In the genomic region with DNA sequence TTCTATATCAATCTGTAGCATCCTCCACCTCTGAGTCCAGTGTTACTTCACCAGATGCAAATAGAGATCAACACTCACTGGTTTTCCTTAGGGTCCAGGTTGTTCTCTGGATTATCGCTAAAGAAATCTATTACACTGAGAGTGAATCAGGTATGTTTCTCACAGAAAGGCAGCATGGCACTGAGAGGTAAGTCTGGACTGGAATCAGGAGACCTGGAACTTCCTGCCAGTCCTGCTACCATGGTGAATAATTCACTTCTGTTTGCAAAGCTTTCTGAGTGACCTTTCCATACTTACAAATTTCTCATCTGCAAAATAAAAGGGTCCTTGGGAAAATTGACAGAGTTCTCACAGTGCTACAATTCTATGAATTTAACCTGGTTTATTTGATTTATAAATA, we compare ENCODE assay signal across 34 cellular contexts.
DNase-seq lines count a peak whose midpoint lies in the region; ATAC-seq and TF ChIP-seq lines count a peak whose summit lies in the region.
"Had no signal": no experiment of that assay in that cellular context is flagged by ENCODE, and none has a peak within 500 bp of the region (broad histone marks: within the 10 kb centered on the region; RNA-seq: fewer than 3 reads in every experiment).

No MANE protein-coding gene starts in this region.

- H3K27me3 ChIP-seq in BE2C (no peaks in the 10 kb centered on the region), tibial nerve (no peaks in the 10 kb centered on the region)
- H3K27me3 ChIP-seq: ascending aorta, SJSA1 had no signal

- H3K9me3 ChIP-seq in BE2C (no peaks in the 10 kb centered on the region; the same call in none of the 2 replicates), tibial nerve (peaks cover 0 to 8% (median 0%) of the 10 kb centered on the region in 4 donors)
- H3K9me3 ChIP-seq: A549, ascending aorta had no signal

- TF ChIP-seq POLR2A in tibial nerve (IDR thresholded peaks at IDR 0.05) = no peak

- H3K4me3 ChIP-seq in BE2C (ENCODE audit: low read depth, low read length) (peak overlapping the region; percentile 18), tibial nerve (no peak overlapping the region)
- H3K4me3 ChIP-seq: A549, ascending aorta, coronary artery, K562, SJSA1 had no signal

- DNase-seq in BE2C = peak; percentile 36
- DNase-seq in NCI-H1417 (lab: John Stamatoyannopoulos, UW) = peak in 2 of 3 experiments; percentile 60 to 80
- DNase-seq in NCI-H748 treated with DMSO at 0.1 percent for 48 hours (lab: John Stamatoyannopoulos, UW) = peak; percentile 39
- no peak for DNase-seq in activated CD4-positive, alpha-beta T cell treated with anti-CD3 and anti-CD28 coated beads for 36 hours
- no peak for DNase-seq in tibial nerve (ENCODE audit: low spot score in 2 of 2)
- DNase-seq: activated CD4-positive, alpha-beta T cell treated with anti-CD3 and anti-CD28 coated beads, Interleukin-2, amount 50 U/mL, for 4 hours; activated CD4-positive, CD25-positive, alpha-beta regulatory T cell; activated CD8-positive, alpha-beta memory T cell treated with anti-CD3 and anti-CD28 coated beads, Interleukin-2, amount 10 ng/mL, durations not matched to agents 7 days and 5 days; activated gamma-delta T cell; activated naive CD8-positive, alpha-beta T cell treated with anti-CD3 and anti-CD28 coated beads, Interleukin-2, amount 10 ng/mL, durations not matched to agents 7 days and 5 days; activated T-cell treated with anti-CD3 and anti-CD28 coated beads, Interleukin-2, amount 50 U/mL, for 4 hours; caudate nucleus; CD4-positive, alpha-beta memory T cell; effector CD8-positive, alpha-beta T cell; H9; NCI-H1694; NCI-H526; nephron progenitor cell; retina; small intestine; stimulated activated naive B cell treated with anti-CD40 and anti-IgM and Interleukin-4, amounts not matched to agents 10 μg/mL and 1 μg/mL and 100 μg/mL, for 72 hours; substantia nigra; T-helper 1 cell had no signal

- TF ChIP-seq CTCF in BE2C (IDR thresholded peaks at IDR 0.05; ENCODE audit: low read depth, low read length) (no peak), brain (conservative IDR thresholded peaks at IDR 0.05) (no peak), tibial nerve (IDR thresholded peaks at IDR 0.05) (no peak)

- peaks cover 9 to 36% (median 15%) of the 10 kb centered on the region in 5 experiments for H3K9me3 Mint-ChIP-seq in brain
- H3K9me3 Mint-ChIP-seq in activated CD4-positive, alpha-beta T cell treated with anti-CD3 and anti-CD28 coated beads for 36 hours (ENCODE audit: low read depth) = peaks cover 6% of the 10 kb centered on the region
- H3K9me3 Mint-ChIP-seq: type B pancreatic cell had no signal

- H3K27ac ChIP-seq in tibial nerve = no peak overlapping the region
- H3K27ac ChIP-seq: A549, ascending aorta, coronary artery, SJSA1 had no signal

- intact Hi-C loops in activated CD4-positive, alpha-beta T cell treated with anti-CD3 and anti-CD28 coated beads for 36 hours (cut with DNase I, micrococcal nuclease) = no loop called here

- POLR2A ChIA-PET in activated CD4-positive, alpha-beta T cell treated with anti-CD3 and anti-CD28 coated beads for 36 hours (lab: Charles Lee) = no interaction called here

- 89 to 97% methylated on average over 1 of the region's 1 CpG for WGBS in tibial nerve, 2 donors

- ATAC-seq in HG03139 (IDR thresholded peaks at IDR 0.05; ENCODE audit: unreplicated experiment) (no peak), GM18520 (IDR thresholded peaks at IDR 0.05; ENCODE audit: unreplicated experiment) (no peak)
- no peak for ATAC-seq in activated CD4-positive, alpha-beta T cell treated with anti-CD3 and anti-CD28 coated beads for 36 hours
- ATAC-seq: A549; activated CD8-positive, alpha-beta memory T cell treated with anti-CD3 and anti-CD28 coated beads, Interleukin-2, amount 10 ng/mL, durations not matched to agents 7 days and 5 days; activated T-cell treated with anti-CD3 and anti-CD28 coated beads, Interleukin-2, amount 50 U/mL, for 4 hours; K562; left lobe of liver; stimulated activated naive B cell treated with anti-CD40 and anti-IgM and Interleukin-4, amounts not matched to agents 10 μg/mL and 1 μg/mL and 100 μg/mL, for 72 hours had no signal

- peaks cover 5% of the 10 kb centered on the region for H3K4me1 Mint-ChIP-seq in brain
- H3K4me1 Mint-ChIP-seq in activated CD4-positive, alpha-beta T cell treated with anti-CD3 and anti-CD28 coated beads for 36 hours = no peaks in the 10 kb centered on the region
- H3K4me1 Mint-ChIP-seq: activated CD8-positive, alpha-beta memory T cell treated with anti-CD3 and anti-CD28 coated beads, Interleukin-2, amount 10 ng/mL, durations not matched to agents 7 days and 5 days; activated naive CD8-positive, alpha-beta T cell treated with anti-CD3 and anti-CD28 coated beads, Interleukin-2, amount 10 ng/mL, durations not matched to agents 7 days and 5 days; H9; memory B cell; nephron progenitor cell; stimulated activated naive B cell treated with anti-CD40 and anti-IgM and Interleukin-4, amounts not matched to agents 10 μg/mL and 1 μg/mL and 100 μg/mL, for 72 hours had no signal

- CTCF ChIA-PET in activated CD4-positive, alpha-beta T cell treated with anti-CD3 and anti-CD28 coated beads for 36 hours (lab: Charles Lee) = interaction anchor here (0.7 kb wide), 1 partner anchor 397 kb away, joined by 3 read pairs; no protein-coding TSS in a partner anchor

- peak overlapping the region in 3 of 5 experiments; percentile 49 to 69 (median 62) for H3K27ac Mint-ChIP-seq in brain
- H3K27ac Mint-ChIP-seq in activated CD4-positive, alpha-beta T cell treated with anti-CD3 and anti-CD28 coated beads for 36 hours = no peak overlapping the region
- H3K27ac Mint-ChIP-seq: activated CD8-positive, alpha-beta memory T cell treated with anti-CD3 and anti-CD28 coated beads, Interleukin-2, amount 10 ng/mL, durations not matched to agents 7 days and 5 days; activated naive CD8-positive, alpha-beta T cell treated with anti-CD3 and anti-CD28 coated beads, Interleukin-2, amount 10 ng/mL, durations not matched to agents 7 days and 5 days; CD4-positive, alpha-beta memory T cell; H9; memory B cell; nephron progenitor cell; stimulated activated naive B cell treated with anti-CD40 and anti-IgM and Interleukin-4, amounts not matched to agents 10 μg/mL and 1 μg/mL and 100 μg/mL, for 72 hours; type B pancreatic cell had no signal

- H3K27me3 Mint-ChIP-seq in brain = no peaks in the 10 kb centered on the region
- no peaks in the 10 kb centered on the region for H3K27me3 Mint-ChIP-seq in activated CD4-positive, alpha-beta T cell treated with anti-CD3 and anti-CD28 coated beads for 36 hours
- H3K27me3 Mint-ChIP-seq: activated CD8-positive, alpha-beta memory T cell treated with anti-CD3 and anti-CD28 coated beads, Interleukin-2, amount 10 ng/mL, durations not matched to agents 7 days and 5 days; CD4-positive, alpha-beta memory T cell; memory B cell; stimulated activated naive B cell treated with anti-CD40 and anti-IgM and Interleukin-4, amounts not matched to agents 10 μg/mL and 1 μg/mL and 100 μg/mL, for 72 hours; type B pancreatic cell had no signal

- no peak for TF ChIP-seq EP300 in tibial nerve (IDR thresholded peaks at IDR 0.05)

- peak overlapping the region in 1 of 5 experiments; percentile 35 for H3K4me3 Mint-ChIP-seq in brain
- no peak overlapping the region for H3K4me3 Mint-ChIP-seq in activated CD4-positive, alpha-beta T cell treated with anti-CD3 and anti-CD28 coated beads for 36 hours
- H3K4me3 Mint-ChIP-seq: activated CD8-positive, alpha-beta memory T cell treated with anti-CD3 and anti-CD28 coated beads, Interleukin-2, amount 10 ng/mL, durations not matched to agents 7 days and 5 days; activated naive CD8-positive, alpha-beta T cell treated with anti-CD3 and anti-CD28 coated beads, Interleukin-2, amount 10 ng/mL, durations not matched to agents 7 days and 5 days; activated T-cell treated with anti-CD3 and anti-CD28 coated beads, Interleukin-2, amount 50 U/mL, for 4 hours; CD4-positive, alpha-beta memory T cell; H9; memory B cell; nephron progenitor cell; stimulated activated naive B cell treated with anti-CD40 and anti-IgM and Interleukin-4, amounts not matched to agents 10 μg/mL and 1 μg/mL and 100 μg/mL, for 72 hours; type B pancreatic cell had no signal

- H3K36me3 ChIP-seq in BE2C = no peaks in the 10 kb centered on the region
- no peaks in the 10 kb centered on the region for H3K36me3 ChIP-seq in tibial nerve
- H3K36me3 ChIP-seq: ascending aorta, SJSA1 had no signal

- no peaks in the 10 kb centered on the region for H3K36me3 Mint-ChIP-seq in brain
- no peaks in the 10 kb centered on the region for H3K36me3 Mint-ChIP-seq in activated CD4-positive, alpha-beta T cell treated with anti-CD3 and anti-CD28 coated beads for 36 hours (ENCODE audit: low read depth)
- H3K36me3 Mint-ChIP-seq: activated CD8-positive, alpha-beta memory T cell treated with anti-CD3 and anti-CD28 coated beads, Interleukin-2, amount 10 ng/mL, durations not matched to agents 7 days and 5 days; activated naive CD8-positive, alpha-beta T cell treated with anti-CD3 and anti-CD28 coated beads, Interleukin-2, amount 10 ng/mL, durations not matched to agents 7 days and 5 days; CD4-positive, alpha-beta memory T cell; type B pancreatic cell had no signal

- H3K4me1 ChIP-seq in BE2C (peaks cover 16% of the 10 kb centered on the region), tibial nerve (no peaks in the 10 kb centered on the region)
- H3K4me1 ChIP-seq: A549, SJSA1 had no signal

Comparison
In these comparisons a context has a peak if more than half of its experiments do, and no peak if none do; other contexts are left out.
1. DNase-seq: peak in BE2C (single experiment), NCI-H1417 (2 of 3) and NCI-H748 treated with DMSO at 0.1 percent for 48 hours (single experiment); none in activated CD4-positive, alpha-beta T cell treated with anti-CD3 and anti-CD28 coated beads for 36 hours (single experiment) and tibial nerve (0 of 2).